In genomic region chr13:75691183-75691582, GRCh38 we compare ENCODE assay signal across 27 cellular contexts. TPM values are rescaled to one million over a fixed set of nuclear protein-coding genes. Genes with fewer than 3 reads are reported as not detected.
DNase-seq lines count a peak whose midpoint lies in the region; ATAC-seq, FAIRE-seq and TF ChIP-seq lines count a peak whose summit lies in the region.
"Had no signal": no experiment of that assay in that cellular context is flagged by ENCODE, and none has a peak within 500 bp of the region (broad histone marks: within the 10 kb centered on the region; RNA-seq: fewer than 3 reads in every experiment).

No MANE protein-coding gene starts in this region.

- no peaks in the 10 kb centered on the region for H3K27me3 ChIP-seq in breast epithelium
- H3K27me3 ChIP-seq in GM12878 (replicated peaks in 1 of 2; ENCODE audit: control insufficient read depth in 2 of 2, insufficient read depth in 2 of 2, low read length in 1 of 2) = no peaks in the 10 kb centered on the region
- H3K27me3 ChIP-seq: BE2C, gastroesophageal sphincter, sigmoid colon, transverse colon had no signal

- intact Hi-C loops in MCF 10A (cut with micrococcal nuclease) (no loop called here), breast epithelium (cut with DNase I; ENCODE audit: low total_unique reads) (no loop called here), GM12878 (cut with micrococcal nuclease; ENCODE audit: unreplicated experiment) (no loop called here)

- no peak for TF ChIP-seq RAD21 in GM12878 (IDR thresholded peaks at IDR 0.05; ENCODE audit: insufficient read depth, low read depth, low read length)

- H3K79me2 ChIP-seq in GM12878 (ENCODE audit: control insufficient read depth, insufficient read depth, low read length) = no peaks in the 10 kb centered on the region

- no peaks in the 10 kb centered on the region for H3K9me3 Mint-ChIP-seq in MCF 10A (ENCODE audit: unreplicated experiment)
- H3K9me3 Mint-ChIP-seq: activated B cell treated with CpG ODN at 0.5 μM for 24 hours; activated CD4-positive, alpha-beta memory T cell treated with anti-CD3 and anti-CD28 coated beads for 36 hours; activated naive CD8-positive, alpha-beta T cell treated with anti-CD3 and anti-CD28 coated beads, Interleukin-2, amount 10 ng/mL, durations not matched to agents 7 days and 5 days had no signal

- TF ChIP-seq CTCF in MCF 10A (IDR thresholded peaks at IDR 0.05; ENCODE audit: unreplicated experiment) = no peak
- TF ChIP-seq CTCF in breast epithelium (IDR thresholded peaks at IDR 0.05) = no peak
- TF ChIP-seq CTCF in GM12878 (IDR thresholded peaks at IDR 0.05 in 2 of 3, conservative IDR thresholded peaks at IDR 0.05 in 1 of 3; ENCODE audit: control insufficient read depth in 2 of 3, extremely low read depth in 1 of 3, insufficient read depth in 1 of 3, low read depth in 3 of 3, low read length in 3 of 3) = no peak

- CTCF ChIA-PET in MCF 10A (lab: Yijun Ruan, JAX) = interaction anchor here (1.2 to 5.3 kb wide), 2 partner anchors 178 to 186 kb away, joined by 4 to 46 read pairs; no protein-coding TSS in a partner anchor
- CTCF ChIA-PET in GM12878 (lab: Yijun Ruan, JAX) = interaction anchor here (1.0 to 7.3 kb wide), 4 partner anchors 17 to 178 kb away, joined by 3 to 54 read pairs (median 4); no protein-coding TSS in a partner anchor

- H3K36me3 ChIP-seq in breast epithelium (no peaks in the 10 kb centered on the region), GM12878 (ENCODE audit: control insufficient read depth in 2 of 2, insufficient read depth in 2 of 2, low read length in 1 of 2) (no peaks in the 10 kb centered on the region)
- H3K36me3 ChIP-seq: BE2C, gastroesophageal sphincter, HAP-1, sigmoid colon, transverse colon had no signal

- H3K4me1 ChIP-seq in breast epithelium (no peaks in the 10 kb centered on the region), GM12878 (ENCODE audit: control insufficient read depth, insufficient read depth, low read length) (no peaks in the 10 kb centered on the region)
- H3K4me1 ChIP-seq: HAP-1, sigmoid colon had no signal

- H3K9ac ChIP-seq in GM12878 (ENCODE audit: control insufficient read depth, insufficient read depth, low read length) = no peak overlapping the region

- SMC1A ChIA-PET in GM12878 (lab: Charles Lee; ENCODE audit: uncharacterized antibody, unreplicated experiment) = interaction anchor here (3.5 kb wide), 1 partner anchor 179 kb away, joined by 11 read pairs; no protein-coding TSS in a partner anchor

- no peak overlapping the region for H3K4me3 ChIP-seq in breast epithelium
- no peak overlapping the region for H3K4me3 ChIP-seq in GM12878
- H3K4me3 ChIP-seq: gastroesophageal sphincter, HAP-1, sigmoid colon, transverse colon had no signal

- RAD21 ChIA-PET in GM12878 (lab: Charles Lee; ENCODE audit: unreplicated experiment) = no interaction called here

- DNase-seq in MCF 10A (ENCODE audit: unreplicated experiment) = no peak
- DNase-seq in breast epithelium (ENCODE audit: low spot score in 2 of 2) = no peak
- DNase-seq in GM12878 (ENCODE audit: low read depth, low spot score) = no peak
- DNase-seq in iris pigment epithelial cell (ENCODE audit: low read depth) = peak; percentile 33
- no peak for DNase-seq in activated CD4-positive, alpha-beta T cell treated with anti-CD3 and anti-CD28 coated beads, Interleukin-2, amount 50 U/mL, for 48 hours
- DNase-seq in G401 (ENCODE audit: low spot score) = no peak
- DNase-seq in stimulated activated CD4-positive, alpha-beta T cell treated with anti-CD3 and anti-CD28 coated beads, Interleukin-2, amount 100 ng/mL, for 48 hours = no peak
- no peak for DNase-seq in activated gamma-delta T cell (lab: John Stamatoyannopoulos, UW)
- DNase-seq: 8988T; activated B cell treated with CpG ODN at 0.5 μM for 24 hours; activated CD4-positive, alpha-beta memory T cell treated with anti-CD3 and anti-CD28 coated beads for 36 hours; activated effector memory CD4-positive, alpha-beta T cell treated with Interleukin-2 at 50 U/mL for 16 hours; activated naive CD8-positive, alpha-beta T cell treated with anti-CD3 and anti-CD28 coated beads, Interleukin-2, amount 10 ng/mL, durations not matched to agents 7 days and 5 days; BE2C; DMS79; NCI-H1436; NCI-H2107; NCI-H446; OCI-M1; SHP77 treated with DMSO at 0.1 percent for 48 hours; sigmoid colon; stimulated activated CD8-positive, alpha-beta memory T cell treated with anti-CD3 and anti-CD28 coated beads, Interleukin-4, amount 100 ng/mL, for 48 hours; transverse colon had no signal

- in situ Hi-C loops in GM12878 (cut with MboI) = loop anchor here (10.0 kb wide), 1 partner anchor 1214 kb away; no protein-coding TSS in a partner anchor
- in situ Hi-C loops in G401 (cut with HindIII; ENCODE audit: low sequenced_read_pairs) = no loop called here

- H3K9me3 ChIP-seq in breast epithelium = no peaks in the 10 kb centered on the region
- no peaks in the 10 kb centered on the region for H3K9me3 ChIP-seq in GM12878 (replicated peaks; ENCODE audit: control insufficient read depth, insufficient read depth, low read length)
- H3K9me3 ChIP-seq: BE2C, gastroesophageal sphincter, HAP-1, sigmoid colon, transverse colon had no signal

- no peak overlapping the region for H3K4me3 Mint-ChIP-seq in MCF 10A (ENCODE audit: unreplicated experiment)
- H3K4me3 Mint-ChIP-seq: activated B cell treated with CpG ODN at 0.5 μM for 24 hours; activated CD4-positive, alpha-beta memory T cell treated with anti-CD3 and anti-CD28 coated beads for 36 hours; activated naive CD8-positive, alpha-beta T cell treated with anti-CD3 and anti-CD28 coated beads, Interleukin-2, amount 10 ng/mL, durations not matched to agents 7 days and 5 days had no signal

- no peaks in the 10 kb centered on the region for H3K36me3 Mint-ChIP-seq in MCF 10A (ENCODE audit: insufficient read depth, unreplicated experiment)
- H3K36me3 Mint-ChIP-seq: activated CD4-positive, alpha-beta memory T cell treated with anti-CD3 and anti-CD28 coated beads for 36 hours; activated naive CD8-positive, alpha-beta T cell treated with anti-CD3 and anti-CD28 coated beads, Interleukin-2, amount 10 ng/mL, durations not matched to agents 7 days and 5 days had no signal

- H4K20me1 ChIP-seq in GM12878 (ENCODE audit: control insufficient read depth, insufficient read depth) = no peaks in the 10 kb centered on the region

- ATAC-seq in GM12878 = no peak
- ATAC-seq: gastroesophageal sphincter had no signal

- BruUV-seq in MCF 10A (replicated peaks; lab: Mats Ljungman, UMichigan) = no TSS peak
- no TSS peak for BruUV-seq in GM12878 (replicated peaks; lab: Mats Ljungman, UMichigan)

- FAIRE-seq in GM12878 (lab: Jason Lieb, UNC) = no peak
- FAIRE-seq: keratinocyte had no signal

- H3K4me2 ChIP-seq in GM12878 (ENCODE audit: control insufficient read depth, insufficient read depth) = no peak overlapping the region

- H3K27ac ChIP-seq in breast epithelium (no peak overlapping the region), GM12878 (ENCODE audit: control insufficient read depth, insufficient read depth) (no peak overlapping the region)
- H3K27ac ChIP-seq: gastroesophageal sphincter, sigmoid colon, transverse colon had no signal

- 95% methylated on average over 1 of the region's 1 CpG for WGBS in GM12878 (ENCODE audit: insufficient coverage, insufficient replicate concordance, low lambda C conversion rate, missing lambda C conversion rate)

- H3K27ac Mint-ChIP-seq in MCF 10A (ENCODE audit: low read depth, unreplicated experiment) = peak overlapping the region; percentile 43
- H3K27ac Mint-ChIP-seq: activated B cell treated with CpG ODN at 0.5 μM for 24 hours; activated CD4-positive, alpha-beta memory T cell treated with anti-CD3 and anti-CD28 coated beads for 36 hours; activated naive CD8-positive, alpha-beta T cell treated with anti-CD3 and anti-CD28 coated beads, Interleukin-2, amount 10 ng/mL, durations not matched to agents 7 days and 5 days; progenitor cell of endocrine pancreas had no signal

- H2AFZ ChIP-seq in GM12878 (ENCODE audit: control insufficient read depth, low read depth, low read length) = no peak overlapping the region

- H3K27me3 Mint-ChIP-seq in MCF 10A (ENCODE audit: insufficient read depth, unreplicated experiment) = no peaks in the 10 kb centered on the region
- H3K27me3 Mint-ChIP-seq: activated B cell treated with CpG ODN at 0.5 μM for 24 hours; activated CD4-positive, alpha-beta memory T cell treated with anti-CD3 and anti-CD28 coated beads for 36 hours; progenitor cell of endocrine pancreas had no signal

- TF ChIP-seq POLR2A in breast epithelium (IDR thresholded peaks at IDR 0.05) (no peak), GM12878 (IDR thresholded peaks at IDR 0.05; ENCODE audit: low read depth, low read length) (no peak)

- TF ChIP-seq EP300 in GM12878 (IDR thresholded peaks at IDR 0.05; ENCODE audit: borderline replicate concordance in 1 of 2, control insufficient read depth in 1 of 2, low read depth in 2 of 2, low read length in 2 of 2) = no peak

- POLR2A ChIA-PET in MCF 10A (lab: Yijun Ruan, JAX) = interaction anchor here (1.5 kb wide), 1 partner anchor 70 kb away, joined by 4 read pairs; no protein-coding TSS in a partner anchor
- POLR2A ChIA-PET in GM12878 (lab: Charles Lee) = no interaction called here

- peaks cover 18% of the 10 kb centered on the region for H3K4me1 Mint-ChIP-seq in MCF 10A (ENCODE audit: insufficient read depth, unreplicated experiment)
- H3K4me1 Mint-ChIP-seq: activated B cell treated with CpG ODN at 0.5 μM for 24 hours had no signal

TF ChIP-seq in GM12878, 131 proteins besides CTCF, POLR2A, EP300 and RAD21:
- no peak for TF ChIP-seq EGR1 (IDR thresholded peaks at IDR 0.05; ENCODE audit: borderline replicate concordance in 1 of 2, low read depth in 2 of 2, low read length in 2 of 2)
- TF ChIP-seq JUNB (IDR thresholded peaks at IDR 0.05) = peak; percentile 20; the same call in 1 of the 2 replicates

RNA-seq across cellular contexts. Expression of gene LMO7, which starts 55.1 kb away (rescaled TPM):
- total RNA-seq in MCF 10A (2022) = 30.8 and 47.1 TPM in 2 replicates
- total RNA-seq in breast epithelium = 10 to 100 TPM; 11.0 to 71.3 (median 32.8) TPM
- total RNA-seq in GM12878 (2013; cell fraction: nucleolus; rRNA removed) = 77.3 and 85.4 TPM in 2 replicates
- 48.8 and 49.7 TPM in 2 replicates for total RNA-seq in GM12878 (2014; rRNA removed)
- total RNA-seq in GM12878 (2014; rRNA removed; fragmentation: Illumina TruSeq; extraction: Trizol) = 58.3 and 61.3 TPM in 2 replicates
- 35.5 and 36.6 TPM in 2 replicates for total RNA-seq in GM12878 (2021)
- polyA plus RNA-seq in GM12878 (2011; ENCODE audit: low read depth) = 25.9 TPM
- polyA plus RNA-seq in GM12878 (2011; rRNA removed) = 8.5 and 11.2 TPM in 2 replicates
- 7.4 and 10.4 TPM in 2 replicates for polyA plus RNA-seq in GM12878 (2011; cell fraction: cytosol; rRNA removed)
- 37.7 and 85.2 TPM in 2 replicates for polyA plus RNA-seq in GM12878 (2011; cell fraction: nucleus; rRNA removed)
- polyA plus RNA-seq in GM12878 (2012) = 47.0 and 55.9 TPM in 2 replicates
- 62.4 and 67.8 TPM in 2 replicates for polyA plus RNA-seq in GM12878 (2014; fragmentation: Illumina TruSeq; extraction: Trizol)
- 10 to 100 TPM; 12.7 to 13.2 TPM for polyA plus RNA-seq in GM12878 (2014; fragmentation: Nextera tagmentation; extraction: Ambion mirVana)
- polyA plus RNA-seq in GM12878 (2014; rRNA removed) = 29.3 and 30.0 TPM in 2 replicates
- polyA plus RNA-seq in GM12878 (2016; fragmentation: Nextera tagmentation; extraction: Ambion mirVana) = 10 to 100 TPM; 37.0 to 38.0 TPM
- 11.1 and 13.8 TPM in 2 replicates for polyA minus RNA-seq in GM12878 (2011; rRNA and poly(A)+ RNA removed)
- 5.6 and 6.0 TPM in 2 replicates for polyA minus RNA-seq in GM12878 (2011; cell fraction: cytosol; rRNA and poly(A)+ RNA removed)
- polyA minus RNA-seq in GM12878 (2011; cell fraction: nucleus; rRNA and poly(A)+ RNA removed) = 23.5 and 47.2 TPM in 2 replicates
- 2.1 and 7.7 TPM in 2 replicates for total RNA-seq in G401 (2014; rRNA removed; shearing (Covaris generic))
